Comparison of ENCODE assay signal across 21 cellular contexts in the genomic region with DNA sequence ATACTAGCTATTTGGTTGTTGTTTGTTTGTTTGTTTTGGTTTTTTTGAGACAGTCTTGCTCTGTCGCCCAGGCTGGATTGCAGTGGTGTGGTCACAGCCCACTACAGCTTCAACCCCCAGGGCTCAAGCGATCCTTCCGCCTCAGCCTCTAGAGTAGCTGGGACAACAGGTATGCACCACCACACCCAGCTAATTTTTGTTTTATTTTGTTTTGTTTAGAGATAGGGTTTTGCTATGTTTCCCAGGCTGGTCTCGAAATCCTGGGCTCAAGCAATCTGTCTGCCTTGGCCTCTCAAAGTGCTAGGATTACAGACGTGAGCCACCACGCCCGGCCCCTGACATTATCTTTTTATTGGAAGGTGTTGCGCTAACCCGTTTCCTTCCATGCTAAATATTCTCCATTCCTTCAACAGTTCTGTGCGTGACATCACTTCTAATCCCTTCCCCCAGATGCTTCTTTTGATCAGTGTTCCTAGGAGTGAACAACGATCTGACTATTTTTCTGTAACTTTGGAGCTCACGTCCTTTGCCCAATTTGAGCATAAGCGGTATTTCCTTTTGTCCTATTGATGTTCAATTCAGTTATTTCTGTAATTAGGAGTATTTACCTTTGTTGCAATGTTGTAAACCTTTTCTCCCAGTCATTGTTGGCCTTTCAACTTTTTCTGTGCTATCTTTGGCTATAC. TPM values are rescaled to one million over a fixed set of nuclear protein-coding genes. Genes with fewer than 3 reads are reported as not detected.
"Had no signal": no experiment of that assay in that cellular context is flagged by ENCODE, and none has a peak within 500 bp of the region (broad histone marks: within the 10 kb centered on the region; RNA-seq: fewer than 3 reads in every experiment).

No MANE protein-coding gene starts in this region.

- H3K36me3 ChIP-seq: adrenal gland, breast epithelium, left lung, upper lobe of left lung had no signal

- H2AFZ ChIP-seq: parathyroid adenoma had no signal

- H3K36me3 Mint-ChIP-seq: activated naive CD8-positive, alpha-beta T cell; immature natural killer cell; naive B cell; stimulated activated memory B cell treated with anti-CD40 and anti-IgM and Interleukin-4, amounts not matched to agents 10 μg/mL and 1 μg/mL and 100 μg/mL, for 72 hours had no signal

- H3K4me1 ChIP-seq: adrenal gland, breast epithelium, parathyroid adenoma had no signal

- H3K27ac Mint-ChIP-seq: activated naive CD8-positive, alpha-beta T cell; activated T-helper 17 cell treated with anti-CD3 and anti-CD28 coated beads, Interleukin-2, amount 50 U/mL, for 72 hours; immature natural killer cell; stimulated activated memory B cell treated with anti-CD40 and anti-IgM and Interleukin-4, amounts not matched to agents 10 μg/mL and 1 μg/mL and 100 μg/mL, for 72 hours had no signal

- H3K4me3 ChIP-seq: adrenal gland, breast epithelium, left lung, upper lobe of left lung had no signal

- H3K9me3 Mint-ChIP-seq: activated T-helper 17 cell treated with anti-CD3 and anti-CD28 coated beads, Interleukin-2, amount 50 U/mL, for 72 hours; central memory CD8-positive, alpha-beta T cell; immature natural killer cell; naive B cell; stimulated activated memory B cell treated with anti-CD40 and anti-IgM and Interleukin-4, amounts not matched to agents 10 μg/mL and 1 μg/mL and 100 μg/mL, for 72 hours had no signal

- ATAC-seq: activated T-helper 17 cell treated with anti-CD3 and anti-CD28 coated beads, Interleukin-2, amount 50 U/mL, for 72 hours; left lung; stimulated activated memory B cell treated with anti-CD40 and anti-IgM and Interleukin-4, amounts not matched to agents 10 μg/mL and 1 μg/mL and 100 μg/mL, for 72 hours had no signal

- DNase-seq: activated CD4-positive, alpha-beta T cell treated with anti-CD3 and anti-CD28 coated beads, Interleukin-2, amount 50 U/mL, for 1 hour; activated CD4-positive, CD25-positive, alpha-beta regulatory T cell treated with anti-CD3 and anti-CD28 coated beads, Interleukin-2, amount 50 U/mL, for 72 hours; activated T-cell treated with anti-CD3 and anti-CD28 coated beads, Interleukin-2, amount 50 U/mL, for 1 hour; adrenal gland; effector memory CD4-positive, alpha-beta T cell; foreskin melanocyte; immature natural killer cell; left lung; naive B cell; nucleus accumbens; right cardiac atrium; stimulated activated CD4-positive, alpha-beta T cell treated with anti-CD3 and anti-CD28 coated beads, Interleukin-1b, Interleukin-23, amount 100 ng/mL, for 48 hours; upper lobe of left lung had no signal

- H3K4me3 Mint-ChIP-seq: activated naive CD8-positive, alpha-beta T cell; activated T-helper 17 cell treated with anti-CD3 and anti-CD28 coated beads, Interleukin-2, amount 50 U/mL, for 72 hours; central memory CD8-positive, alpha-beta T cell; immature natural killer cell; naive B cell; stimulated activated memory B cell treated with anti-CD40 and anti-IgM and Interleukin-4, amounts not matched to agents 10 μg/mL and 1 μg/mL and 100 μg/mL, for 72 hours had no signal

- H3K9ac ChIP-seq: parathyroid adenoma had no signal

- H3K79me2 ChIP-seq: parathyroid adenoma had no signal

- H3K9me3 ChIP-seq: adrenal gland, breast epithelium, left lung, upper lobe of left lung had no signal

- H3K27me3 ChIP-seq: adrenal gland, breast epithelium, left lung, upper lobe of left lung had no signal

- H3K27ac ChIP-seq: adrenal gland, breast epithelium, left lung, parathyroid adenoma, VCaP had no signal

- H3K4me1 Mint-ChIP-seq: activated T-helper 17 cell treated with anti-CD3 and anti-CD28 coated beads, Interleukin-2, amount 50 U/mL, for 72 hours; central memory CD8-positive, alpha-beta T cell; immature natural killer cell had no signal

RNA-seq across cellular contexts. Expression of gene EMP2, which starts 30.2 kb away (rescaled TPM):
- total RNA-seq: T-helper 2 cell treated with Interferon-gamma antibody and Interleukin-4, amounts not matched to agents 100 ng/mL and 5 ng/mL, for 36 hours had no signal
- polyA plus RNA-seq: immature natural killer cell had no signal
